1 cellular context compared by ENCODE assay signal in genomic region chr6:43269273-43270007, GRCh38.
TF ChIP-seq lines count a peak whose summit lies in the region.

No MANE protein-coding gene starts in this region.

TF ChIP-seq in K562, 482 proteins besides CTCF, POLR2A, EP300 and RAD21 (continued from another document):
- TF ChIP-seq ZBTB7A (IDR thresholded peaks at IDR 0.05; ENCODE audit: borderline replicate concordance, control insufficient read depth, low read depth, low read length) (0 out of 2 replicates have a peak, but pooled peaks have one; percentile 32), TEAD1 (CRISPR knock-in tag; IDR thresholded peaks at IDR 0.05) (0 out of 4 replicates have a peak, but pooled peaks of 1 of the 2 experiments have one; percentile 32), DACH1 (IDR thresholded peaks at IDR 0.05; ENCODE audit: partially characterized antibody) (peak; percentile 32), ZNF764 (CRISPR knock-in tag; IDR thresholded peaks at IDR 0.05; ENCODE audit: low read depth) (no peak), TEAD4 (IDR thresholded peaks at IDR 0.05; ENCODE audit: low read length) (no peak), TEAD4 (CRISPR knock-in tag; IDR thresholded peaks at IDR 0.05; ENCODE audit: borderline replicate concordance) (no peak), RBM15 (IDR thresholded peaks at IDR 0.05; ENCODE audit: insufficient read depth, low read length) (no peak), ATF1 (CRISPR knock-in tag; IDR thresholded peaks at IDR 0.05) (no peak), ATF1 (tag; IDR thresholded peaks at IDR 0.05) (0 out of 2 replicates have a peak, but pooled peaks have one; percentile 8), BCOR (IDR thresholded peaks at IDR 0.05) (peak; percentile 88), ZNF436 (CRISPR knock-in tag; IDR thresholded peaks at IDR 0.05) (peak; percentile 81), CXXC5 (CRISPR knock-in tag; IDR thresholded peaks at IDR 0.05) (peak; percentile 21; the same call in 1 of the 2 replicates), E2F6 (IDR thresholded peaks at IDR 0.05; ENCODE audit: borderline replicate concordance in 1 of 2, extremely low read depth in 1 of 2, insufficient read depth in 1 of 2, insufficient read length in 1 of 2, low read depth in 1 of 2, low read length in 1 of 2, poor library complexity in 1 of 2, severe bottlenecking in 1 of 2) (peak; percentile 78 to 80), NRF1 (conservative IDR thresholded peaks at IDR 0.05 in 1 of 2, IDR thresholded peaks at IDR 0.05 in 1 of 2) (peak; percentile 47 to 63; a peak in 3 of 4 replicates), BRCA1 (IDR thresholded peaks at IDR 0.05) (no peak), BRCA1 (CRISPR knock-in tag; IDR thresholded peaks at IDR 0.05) (0 out of 2 replicates have a peak, but pooled peaks have one; percentile 77), ZNF511 (CRISPR knock-in tag; IDR thresholded peaks at IDR 0.05) (0 out of 2 replicates have a peak, but pooled peaks have one; percentile 53), KLF6 (CRISPR knock-in tag; IDR thresholded peaks at IDR 0.05; ENCODE audit: borderline replicate concordance) (no peak), SMARCA5 (IDR thresholded peaks at IDR 0.05) (peak; percentile 94), MTA3 (IDR thresholded peaks at IDR 0.05; ENCODE audit: borderline replicate concordance) (0 out of 2 replicates have a peak, but pooled peaks have one; percentile 25), ZFP36 (IDR thresholded peaks at IDR 0.05; ENCODE audit: low read depth, low read length, partially characterized antibody) (peak; percentile 99), CBX5 (IDR thresholded peaks at IDR 0.05; ENCODE audit: borderline replicate concordance, low read depth) (no peak), ZNF3 (CRISPR knock-in tag; IDR thresholded peaks at IDR 0.05) (peak; percentile 85; the same call in 1 of the 2 replicates), KDM1A (IDR thresholded peaks at IDR 0.05) (0 out of 4 replicates have a peak, but pooled peaks have one; percentile 42 to 66), SP1 (CRISPR knock-in tag; IDR thresholded peaks at IDR 0.05) (no peak), AFF4 (CRISPR knock-in tag; IDR thresholded peaks at IDR 0.05) (no peak)
- TF ChIP-seq, protein P1, sequence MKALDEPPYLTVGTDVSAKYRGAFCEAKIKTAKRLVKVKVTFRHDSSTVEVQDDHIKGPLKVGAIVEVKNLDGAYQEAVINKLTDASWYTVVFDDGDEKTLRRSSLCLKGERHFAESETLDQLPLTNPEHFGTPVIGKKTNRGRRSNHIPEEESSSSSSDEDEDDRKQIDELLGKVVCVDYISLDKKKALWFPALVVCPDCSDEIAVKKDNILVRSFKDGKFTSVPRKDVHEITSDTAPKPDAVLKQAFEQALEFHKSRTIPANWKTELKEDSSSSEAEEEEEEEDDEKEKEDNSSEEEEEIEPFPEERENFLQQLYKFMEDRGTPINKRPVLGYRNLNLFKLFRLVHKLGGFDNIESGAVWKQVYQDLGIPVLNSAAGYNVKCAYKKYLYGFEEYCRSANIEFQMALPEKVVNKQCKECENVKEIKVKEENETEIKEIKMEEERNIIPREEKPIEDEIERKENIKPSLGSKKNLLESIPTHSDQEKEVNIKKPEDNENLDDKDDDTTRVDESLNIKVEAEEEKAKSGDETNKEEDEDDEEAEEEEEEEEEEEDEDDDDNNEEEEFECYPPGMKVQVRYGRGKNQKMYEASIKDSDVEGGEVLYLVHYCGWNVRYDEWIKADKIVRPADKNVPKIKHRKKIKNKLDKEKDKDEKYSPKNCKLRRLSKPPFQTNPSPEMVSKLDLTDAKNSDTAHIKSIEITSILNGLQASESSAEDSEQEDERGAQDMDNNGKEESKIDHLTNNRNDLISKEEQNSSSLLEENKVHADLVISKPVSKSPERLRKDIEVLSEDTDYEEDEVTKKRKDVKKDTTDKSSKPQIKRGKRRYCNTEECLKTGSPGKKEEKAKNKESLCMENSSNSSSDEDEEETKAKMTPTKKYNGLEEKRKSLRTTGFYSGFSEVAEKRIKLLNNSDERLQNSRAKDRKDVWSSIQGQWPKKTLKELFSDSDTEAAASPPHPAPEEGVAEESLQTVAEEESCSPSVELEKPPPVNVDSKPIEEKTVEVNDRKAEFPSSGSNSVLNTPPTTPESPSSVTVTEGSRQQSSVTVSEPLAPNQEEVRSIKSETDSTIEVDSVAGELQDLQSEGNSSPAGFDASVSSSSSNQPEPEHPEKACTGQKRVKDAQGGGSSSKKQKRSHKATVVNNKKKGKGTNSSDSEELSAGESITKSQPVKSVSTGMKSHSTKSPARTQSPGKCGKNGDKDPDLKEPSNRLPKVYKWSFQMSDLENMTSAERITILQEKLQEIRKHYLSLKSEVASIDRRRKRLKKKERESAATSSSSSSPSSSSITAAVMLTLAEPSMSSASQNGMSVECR (CRISPR knock-in tag; IDR thresholded peaks at IDR 0.05), result 0 out of 2 replicates have a peak, but pooled peaks have one; percentile 36
